1 cellular context compared by ENCODE assay signal in genomic region chr16:75089486-75090202, GRCh38.
TF ChIP-seq lines count a peak whose summit lies in the region.

No MANE protein-coding gene starts in this region.

TF ChIP-seq in HepG2, 621 proteins besides CTCF, POLR2A, EP300 and RAD21:
- TF ChIP-seq ELK4 (CRISPR knock-in tag; IDR thresholded peaks at IDR 0.05; ENCODE audit: borderline replicate concordance) (no peak), MBD4 (IDR thresholded peaks at IDR 0.05; ENCODE audit: borderline replicate concordance, low read length) (no peak), KAT2B (IDR thresholded peaks at IDR 0.05; ENCODE audit: borderline replicate concordance, low read depth, low read length) (no peak), HNRNPL (IDR thresholded peaks at IDR 0.05; ENCODE audit: low read depth, low read length) (no peak), JUN (CRISPR knock-in tag; IDR thresholded peaks at IDR 0.05) (no peak), ZNF367 (CRISPR knock-in tag; IDR thresholded peaks at IDR 0.05; ENCODE audit: borderline replicate concordance) (no peak), ZBTB40 (IDR thresholded peaks at IDR 0.05) (no peak), ZBTB40 (CRISPR knock-in tag; IDR thresholded peaks at IDR 0.05) (no peak), ZNF451 (CRISPR knock-in tag; IDR thresholded peaks at IDR 0.05) (no peak), SRF (IDR thresholded peaks at IDR 0.05; ENCODE audit: low read depth, low read length) (no peak), E2F2 (CRISPR knock-in tag; IDR thresholded peaks at IDR 0.05; ENCODE audit: borderline replicate concordance) (no peak), NFE2L1 (CRISPR knock-in tag; IDR thresholded peaks at IDR 0.05; ENCODE audit: borderline replicate concordance) (no peak), ASH2L (IDR thresholded peaks at IDR 0.05; ENCODE audit: insufficient read length, low read depth, low read length) (no peak)
- TF ChIP-seq, protein P1, sequence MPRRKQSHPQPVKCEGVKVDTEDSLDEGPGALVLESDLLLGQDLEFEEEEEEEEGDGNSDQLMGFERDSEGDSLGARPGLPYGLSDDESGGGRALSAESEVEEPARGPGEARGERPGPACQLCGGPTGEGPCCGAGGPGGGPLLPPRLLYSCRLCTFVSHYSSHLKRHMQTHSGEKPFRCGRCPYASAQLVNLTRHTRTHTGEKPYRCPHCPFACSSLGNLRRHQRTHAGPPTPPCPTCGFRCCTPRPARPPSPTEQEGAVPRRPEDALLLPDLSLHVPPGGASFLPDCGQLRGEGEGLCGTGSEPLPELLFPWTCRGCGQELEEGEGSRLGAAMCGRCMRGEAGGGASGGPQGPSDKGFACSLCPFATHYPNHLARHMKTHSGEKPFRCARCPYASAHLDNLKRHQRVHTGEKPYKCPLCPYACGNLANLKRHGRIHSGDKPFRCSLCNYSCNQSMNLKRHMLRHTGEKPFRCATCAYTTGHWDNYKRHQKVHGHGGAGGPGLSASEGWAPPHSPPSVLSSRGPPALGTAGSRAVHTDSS (CRISPR knock-in tag; conservative IDR thresholded peaks at IDR 0.05) = no peak
- TF ChIP-seq, protein P2, sequence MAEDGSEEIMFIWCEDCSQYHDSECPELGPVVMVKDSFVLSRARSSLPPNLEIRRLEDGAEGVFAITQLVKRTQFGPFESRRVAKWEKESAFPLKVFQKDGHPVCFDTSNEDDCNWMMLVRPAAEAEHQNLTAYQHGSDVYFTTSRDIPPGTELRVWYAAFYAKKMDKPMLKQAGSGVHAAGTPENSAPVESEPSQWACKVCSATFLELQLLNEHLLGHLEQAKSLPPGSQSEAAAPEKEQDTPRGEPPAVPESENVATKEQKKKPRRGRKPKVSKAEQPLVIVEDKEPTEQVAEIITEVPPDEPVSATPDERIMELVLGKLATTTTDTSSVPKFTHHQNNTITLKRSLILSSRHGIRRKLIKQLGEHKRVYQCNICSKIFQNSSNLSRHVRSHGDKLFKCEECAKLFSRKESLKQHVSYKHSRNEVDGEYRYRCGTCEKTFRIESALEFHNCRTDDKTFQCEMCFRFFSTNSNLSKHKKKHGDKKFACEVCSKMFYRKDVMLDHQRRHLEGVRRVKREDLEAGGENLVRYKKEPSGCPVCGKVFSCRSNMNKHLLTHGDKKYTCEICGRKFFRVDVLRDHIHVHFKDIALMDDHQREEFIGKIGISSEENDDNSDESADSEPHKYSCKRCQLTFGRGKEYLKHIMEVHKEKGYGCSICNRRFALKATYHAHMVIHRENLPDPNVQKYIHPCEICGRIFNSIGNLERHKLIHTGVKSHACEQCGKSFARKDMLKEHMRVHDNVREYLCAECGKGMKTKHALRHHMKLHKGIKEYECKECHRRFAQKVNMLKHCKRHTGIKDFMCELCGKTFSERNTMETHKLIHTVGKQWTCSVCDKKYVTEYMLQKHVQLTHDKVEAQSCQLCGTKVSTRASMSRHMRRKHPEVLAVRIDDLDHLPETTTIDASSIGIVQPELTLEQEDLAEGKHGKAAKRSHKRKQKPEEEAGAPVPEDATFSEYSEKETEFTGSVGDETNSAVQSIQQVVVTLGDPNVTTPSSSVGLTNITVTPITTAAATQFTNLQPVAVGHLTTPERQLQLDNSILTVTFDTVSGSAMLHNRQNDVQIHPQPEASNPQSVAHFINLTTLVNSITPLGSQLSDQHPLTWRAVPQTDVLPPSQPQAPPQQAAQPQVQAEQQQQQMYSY (CRISPR knock-in tag; IDR thresholded peaks at IDR 0.05) = no peak
TF ChIP-seq in HepG2: peak in this region for 0.
